ENCODE assay signal across 19 cellular contexts in the genomic region with DNA sequence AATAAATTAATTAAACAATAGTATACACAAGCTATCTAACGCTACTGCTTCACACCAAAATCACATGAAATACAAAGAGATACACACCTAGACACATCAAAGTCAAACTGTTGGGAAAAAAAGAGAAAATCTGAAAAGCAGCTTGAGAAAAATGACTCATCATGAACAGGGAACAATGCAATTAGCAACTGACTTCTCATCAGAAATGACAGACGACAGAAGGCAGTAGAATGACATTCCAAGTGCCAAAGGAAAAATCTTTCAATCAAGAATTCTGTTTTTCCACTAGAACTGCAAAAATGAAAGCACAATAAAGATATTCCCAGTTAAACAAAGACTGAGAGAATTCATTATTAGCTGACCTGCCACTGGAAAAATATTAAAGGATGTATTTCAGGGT. TPM values are rescaled to one million over a fixed set of nuclear protein-coding genes. Genes with fewer than 3 reads are reported as not detected.
DNase-seq lines count a peak whose midpoint lies in the region; ATAC-seq and TF ChIP-seq lines count a peak whose summit lies in the region.
"Had no signal": no experiment of that assay in that cellular context is flagged by ENCODE, and none has a peak within 500 bp of the region (broad histone marks: within the 10 kb centered on the region; RNA-seq: fewer than 3 reads in every experiment).

No MANE protein-coding gene starts in this region.

- peaks cover 3% of the 10 kb centered on the region for H3K36me3 Mint-ChIP-seq in brain
- H3K36me3 Mint-ChIP-seq in osteocyte (ENCODE audit: unreplicated experiment), result no peaks in the 10 kb centered on the region
- H3K36me3 Mint-ChIP-seq: CD4-positive, alpha-beta memory T cell had no signal

- H3K27me3 Mint-ChIP-seq in brain (peaks cover 3% of the 10 kb centered on the region), osteocyte (ENCODE audit: unreplicated experiment) (no peaks in the 10 kb centered on the region)

- TF ChIP-seq CTCF in brain (conservative IDR thresholded peaks at IDR 0.05) (no peak), osteocyte (IDR thresholded peaks at IDR 0.05) (no peak)

- peak overlapping the region in 4 of 5 experiments; percentile 58 to 90 (median 75) for H3K27ac Mint-ChIP-seq in brain
- peak overlapping the region; percentile 3 for H3K27ac Mint-ChIP-seq in osteocyte (ENCODE audit: unreplicated experiment)
- H3K27ac Mint-ChIP-seq: CD4-positive, alpha-beta memory T cell; HFFc6 had no signal

- H3K4me1 Mint-ChIP-seq in brain (peaks cover 39% of the 10 kb centered on the region), osteocyte (ENCODE audit: unreplicated experiment) (peaks cover 19% of the 10 kb centered on the region)
- H3K4me1 Mint-ChIP-seq: CD4-positive, alpha-beta memory T cell had no signal

- H3K4me3 Mint-ChIP-seq in brain (peak overlapping the region in 1 of 5 experiments; percentile 52), osteocyte (ENCODE audit: unreplicated experiment) (no peak overlapping the region)
- H3K4me3 Mint-ChIP-seq: CD4-positive, alpha-beta memory T cell; HFFc6 had no signal

- DNase-seq in dermis blood vessel endothelial cell, result peak; percentile 18
- DNase-seq in osteocyte (ENCODE audit: extremely low spot score, unreplicated experiment), result no peak
- DNase-seq in mesenteric fat pad (ENCODE audit: low spot score), result no peak
- DNase-seq in NCI-H1694 (lab: John Stamatoyannopoulos, UW), result no peak
- DNase-seq: C1 segment of cervical spinal cord; Calu3; CD4-positive, alpha-beta memory T cell; COR-L47; DMS53; DMS79 treated with DMSO at 0.1 percent for 48 hours; GF-D8; GOT3; HFFc6 had no signal

- no peak for ATAC-seq in GM19452 (IDR thresholded peaks at IDR 0.05; ENCODE audit: unreplicated experiment)

- H3K9me3 Mint-ChIP-seq in brain (peaks cover 0 to 12% (median 0%) of the 10 kb centered on the region in 5 experiments), osteocyte (ENCODE audit: unreplicated experiment) (no peaks in the 10 kb centered on the region)
- H3K9me3 Mint-ChIP-seq: HFFc6 had no signal

RNA-seq across cellular contexts. Expression of a gene that starts 57.2 kb away (rescaled TPM):
- polyA plus RNA-seq in brain (ENCODE audit: insufficient read depth, low read depth, low replicate concordance), result 2.0 TPM
- total RNA-seq in dermis blood vessel endothelial cell (not detected in 2 replicates), osteocyte (not detected in 2 replicates), mesenteric fat pad (not detected)
- total RNA-seq: A172; A673; Calu3; CD4-positive, alpha-beta memory T cell; Daoy; HFFc6 had no signal
- polyA plus RNA-seq: BJ had no signal
